Comparison of ENCODE assay signal across 1 cellular context in genomic region chr13:33249066-33249465, GRCh38.
TF ChIP-seq lines count a peak whose summit lies in the region.

No MANE protein-coding gene starts in this region.

TF ChIP-seq in GM23338, 12 proteins besides CTCF, POLR2A, EP300 and RAD21 (continued from another document):
- TF ChIP-seq ETS1 (IDR thresholded peaks at IDR 0.05) (no peak), EZH2 (IDR thresholded peaks at IDR 0.05; ENCODE audit: low read depth, unreplicated experiment) (no peak), EZH2phosphoT487 (IDR thresholded peaks at IDR 0.05; ENCODE audit: unreplicated experiment) (no peak)
- TF ChIP-seq, protein P1, sequence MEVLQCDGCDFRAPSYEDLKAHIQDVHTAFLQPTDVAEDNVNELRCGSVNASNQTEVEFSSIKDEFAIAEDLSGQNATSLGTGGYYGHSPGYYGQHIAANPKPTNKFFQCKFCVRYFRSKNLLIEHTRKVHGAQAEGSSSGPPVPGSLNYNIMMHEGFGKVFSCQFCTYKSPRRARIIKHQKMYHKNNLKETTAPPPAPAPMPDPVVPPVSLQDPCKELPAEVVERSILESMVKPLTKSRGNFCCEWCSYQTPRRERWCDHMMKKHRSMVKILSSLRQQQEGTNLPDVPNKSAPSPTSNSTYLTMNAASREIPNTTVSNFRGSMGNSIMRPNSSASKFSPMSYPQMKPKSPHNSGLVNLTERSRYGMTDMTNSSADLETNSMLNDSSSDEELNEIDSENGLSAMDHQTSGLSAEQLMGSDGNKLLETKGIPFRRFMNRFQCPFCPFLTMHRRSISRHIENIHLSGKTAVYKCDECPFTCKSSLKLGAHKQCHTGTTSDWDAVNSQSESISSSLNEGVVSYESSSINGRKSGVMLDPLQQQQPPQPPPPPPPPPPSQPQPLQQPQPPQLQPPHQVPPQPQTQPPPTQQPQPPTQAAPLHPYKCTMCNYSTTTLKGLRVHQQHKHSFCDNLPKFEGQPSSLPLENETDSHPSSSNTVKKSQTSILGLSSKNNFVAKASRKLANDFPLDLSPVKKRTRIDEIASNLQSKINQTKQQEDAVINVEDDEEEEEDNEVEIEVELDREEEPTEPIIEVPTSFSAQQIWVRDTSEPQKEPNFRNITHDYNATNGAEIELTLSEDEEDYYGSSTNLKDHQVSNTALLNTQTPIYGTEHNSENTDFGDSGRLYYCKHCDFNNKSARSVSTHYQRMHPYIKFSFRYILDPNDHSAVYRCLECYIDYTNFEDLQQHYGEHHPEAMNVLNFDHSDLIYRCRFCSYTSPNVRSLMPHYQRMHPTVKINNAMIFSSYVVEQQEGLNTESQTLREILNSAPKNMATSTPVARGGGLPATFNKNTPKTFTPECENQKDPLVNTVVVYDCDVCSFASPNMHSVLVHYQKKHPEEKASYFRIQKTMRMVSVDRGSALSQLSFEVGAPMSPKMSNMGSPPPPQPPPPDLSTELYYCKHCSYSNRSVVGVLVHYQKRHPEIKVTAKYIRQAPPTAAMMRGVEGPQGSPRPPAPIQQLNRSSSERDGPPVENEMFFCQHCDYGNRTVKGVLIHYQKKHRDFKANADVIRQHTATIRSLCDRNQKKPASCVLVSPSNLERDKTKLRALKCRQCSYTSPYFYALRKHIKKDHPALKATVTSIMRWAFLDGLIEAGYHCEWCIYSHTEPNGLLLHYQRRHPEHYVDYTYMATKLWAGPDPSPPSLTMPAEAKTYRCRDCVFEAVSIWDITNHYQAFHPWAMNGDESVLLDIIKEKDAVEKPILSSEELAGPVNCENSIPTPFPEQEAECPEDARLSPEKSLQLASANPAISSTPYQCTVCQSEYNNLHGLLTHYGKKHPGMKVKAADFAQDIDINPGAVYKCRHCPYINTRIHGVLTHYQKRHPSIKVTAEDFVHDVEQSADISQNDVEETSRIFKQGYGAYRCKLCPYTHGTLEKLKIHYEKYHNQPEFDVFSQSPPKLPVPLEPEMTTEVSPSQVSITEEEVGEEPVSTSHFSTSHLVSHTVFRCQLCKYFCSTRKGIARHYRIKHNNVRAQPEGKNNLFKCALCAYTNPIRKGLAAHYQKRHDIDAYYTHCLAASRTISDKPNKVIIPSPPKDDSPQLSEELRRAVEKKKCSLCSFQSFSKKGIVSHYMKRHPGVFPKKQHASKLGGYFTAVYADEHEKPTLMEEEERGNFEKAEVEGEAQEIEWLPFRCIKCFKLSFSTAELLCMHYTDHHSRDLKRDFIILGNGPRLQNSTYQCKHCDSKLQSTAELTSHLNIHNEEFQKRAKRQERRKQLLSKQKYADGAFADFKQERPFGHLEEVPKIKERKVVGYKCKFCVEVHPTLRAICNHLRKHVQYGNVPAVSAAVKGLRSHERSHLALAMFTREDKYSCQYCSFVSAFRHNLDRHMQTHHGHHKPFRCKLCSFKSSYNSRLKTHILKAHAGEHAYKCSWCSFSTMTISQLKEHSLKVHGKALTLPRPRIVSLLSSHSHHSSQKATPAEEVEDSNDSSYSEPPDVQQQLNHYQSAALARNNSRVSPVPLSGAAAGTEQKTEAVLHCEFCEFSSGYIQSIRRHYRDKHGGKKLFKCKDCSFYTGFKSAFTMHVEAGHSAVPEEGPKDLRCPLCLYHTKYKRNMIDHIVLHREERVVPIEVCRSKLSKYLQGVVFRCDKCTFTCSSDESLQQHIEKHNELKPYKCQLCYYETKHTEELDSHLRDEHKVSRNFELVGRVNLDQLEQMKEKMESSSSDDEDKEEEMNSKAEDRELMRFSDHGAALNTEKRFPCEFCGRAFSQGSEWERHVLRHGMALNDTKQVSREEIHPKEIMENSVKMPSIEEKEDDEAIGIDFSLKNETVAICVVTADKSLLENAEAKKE (CRISPR knock-in tag; IDR thresholded peaks at IDR 0.05), result no peak
- TF ChIP-seq, protein P2, sequence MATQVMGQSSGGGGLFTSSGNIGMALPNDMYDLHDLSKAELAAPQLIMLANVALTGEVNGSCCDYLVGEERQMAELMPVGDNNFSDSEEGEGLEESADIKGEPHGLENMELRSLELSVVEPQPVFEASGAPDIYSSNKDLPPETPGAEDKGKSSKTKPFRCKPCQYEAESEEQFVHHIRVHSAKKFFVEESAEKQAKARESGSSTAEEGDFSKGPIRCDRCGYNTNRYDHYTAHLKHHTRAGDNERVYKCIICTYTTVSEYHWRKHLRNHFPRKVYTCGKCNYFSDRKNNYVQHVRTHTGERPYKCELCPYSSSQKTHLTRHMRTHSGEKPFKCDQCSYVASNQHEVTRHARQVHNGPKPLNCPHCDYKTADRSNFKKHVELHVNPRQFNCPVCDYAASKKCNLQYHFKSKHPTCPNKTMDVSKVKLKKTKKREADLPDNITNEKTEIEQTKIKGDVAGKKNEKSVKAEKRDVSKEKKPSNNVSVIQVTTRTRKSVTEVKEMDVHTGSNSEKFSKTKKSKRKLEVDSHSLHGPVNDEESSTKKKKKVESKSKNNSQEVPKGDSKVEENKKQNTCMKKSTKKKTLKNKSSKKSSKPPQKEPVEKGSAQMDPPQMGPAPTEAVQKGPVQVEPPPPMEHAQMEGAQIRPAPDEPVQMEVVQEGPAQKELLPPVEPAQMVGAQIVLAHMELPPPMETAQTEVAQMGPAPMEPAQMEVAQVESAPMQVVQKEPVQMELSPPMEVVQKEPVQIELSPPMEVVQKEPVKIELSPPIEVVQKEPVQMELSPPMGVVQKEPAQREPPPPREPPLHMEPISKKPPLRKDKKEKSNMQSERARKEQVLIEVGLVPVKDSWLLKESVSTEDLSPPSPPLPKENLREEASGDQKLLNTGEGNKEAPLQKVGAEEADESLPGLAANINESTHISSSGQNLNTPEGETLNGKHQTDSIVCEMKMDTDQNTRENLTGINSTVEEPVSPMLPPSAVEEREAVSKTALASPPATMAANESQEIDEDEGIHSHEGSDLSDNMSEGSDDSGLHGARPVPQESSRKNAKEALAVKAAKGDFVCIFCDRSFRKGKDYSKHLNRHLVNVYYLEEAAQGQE (IDR thresholded peaks at IDR 0.05; ENCODE audit: unreplicated experiment), result no peak
